ENCODE assay signal across 7 cellular contexts in genomic region chr16:2963074-2963610, GRCh38. TPM values are rescaled to one million over a fixed set of nuclear protein-coding genes. Genes with fewer than 3 reads are reported as not detected.
A peak's percentile ranks its signal among the peaks of the same experiment; 100 is the strongest.
DNase-seq lines count a peak whose midpoint lies in the region; TF ChIP-seq lines count a peak whose summit lies in the region.

No MANE protein-coding gene starts in this region.

- peak overlapping the region; percentile 84 for H2BK12ac ChIP-seq in neuronal stem cell (ENCODE audit: low read length)

- H3K27ac ChIP-seq in mammary epithelial cell (ENCODE audit: insufficient read depth, low read depth, low read length) (no peak overlapping the region), neuronal stem cell (replicated peaks; ENCODE audit: low read length) (no peak overlapping the region)

- H3K4me1 Mint-ChIP-seq in Calu3 (ENCODE audit: low read depth, unreplicated experiment) = peaks cover 24% of the 10 kb centered on the region

- no peak overlapping the region for H2BK120ac ChIP-seq in neuronal stem cell (ENCODE audit: low read depth, low read length)

- no peak for DNase-seq in Calu3
- DNase-seq in HFF-Myc (ENCODE audit: extremely low read depth, low read depth) = no peak
- DNase-seq in mammary epithelial cell = no peak
- DNase-seq in neuronal stem cell (ENCODE audit: low spot score) = no peak
- no peak for DNase-seq in kidney glomerular epithelial cell (lab: John Stamatoyannopoulos, UW)
- DNase-seq in SW 1271 (lab: John Stamatoyannopoulos, UW) = no peak
- no peak for DNase-seq in OCI-M2 (lab: John Stamatoyannopoulos, UW; ENCODE audit: unreplicated experiment)

- CTCF ChIA-PET in Calu3 (lab: Charles Lee) = interaction anchor here (0.6 to 1.2 kb wide), 4 partner anchors 15 to 101 kb away, joined by 3 to 4 read pairs (median 3); partner anchors contain the start of gene PKMYT1
- CTCF ChIA-PET in mammary epithelial cell (lab: Charles Lee; ENCODE audit: low non-redundant PET) = interaction anchor here (0.6 kb wide), 1 partner anchor 57 kb away, joined by 3 read pairs; the partner anchor contains the start of gene TNFRSF12A

- dilution Hi-C loops in mammary epithelial cell (cut with HindIII; ENCODE audit: low sequenced_read_pairs) = no loop called here

- H3K4me1 ChIP-seq in mammary epithelial cell (ENCODE audit: insufficient read depth, low read length) (peaks cover 37% of the 10 kb centered on the region), neuronal stem cell (ENCODE audit: control insufficient read depth in 2 of 2, insufficient read depth in 1 of 2, low read depth in 1 of 2, low read length in 2 of 2) (peaks cover 8 to 16% of the 10 kb centered on the region in 2 donors)

- H3K79me2 ChIP-seq in mammary epithelial cell (ENCODE audit: insufficient read depth, low read length) = no peaks in the 10 kb centered on the region

- intact Hi-C loops in Calu3 (cut with micrococcal nuclease; ENCODE audit: unreplicated experiment) = no loop called here
- intact Hi-C loops in mammary epithelial cell (cut with micrococcal nuclease) = loop anchor here (5.0 kb wide), 2 partner anchors 36 to 126 kb away; no protein-coding TSS in a partner anchor

- H3K36me3 ChIP-seq in mammary epithelial cell (ENCODE audit: insufficient read depth, low read length) = no peaks in the 10 kb centered on the region
- H3K36me3 ChIP-seq in neuronal stem cell (replicated peaks in 1 of 2; ENCODE audit: control insufficient read depth in 2 of 2, insufficient read depth in 2 of 2, low read length in 2 of 2) = no peaks in the 10 kb centered on the region

- peak overlapping the region; percentile 91 for H3K23ac ChIP-seq in neuronal stem cell (ENCODE audit: low read depth, low read length, poor library complexity)

- H3K9ac ChIP-seq in mammary epithelial cell (ENCODE audit: insufficient read depth, low read length) = peak overlapping the region; percentile 3
- H3K9ac ChIP-seq in neuronal stem cell (ENCODE audit: low read depth, low read length, poor library complexity) = peak overlapping the region; percentile 84

- H3K14ac ChIP-seq in neuronal stem cell (ENCODE audit: low read length) = peak overlapping the region; percentile 71

- no peaks in the 10 kb centered on the region for H3K9me3 ChIP-seq in mammary epithelial cell (replicated peaks; ENCODE audit: insufficient read depth, low read length)
- H3K9me3 ChIP-seq in neuronal stem cell (replicated peaks in 1 of 2; ENCODE audit: control insufficient read depth in 2 of 2, insufficient read depth in 1 of 2, low read depth in 1 of 2, low read length in 2 of 2) = no peaks in the 10 kb centered on the region

- peak overlapping the region; percentile 81 for H3K4me3 Mint-ChIP-seq in Calu3 (ENCODE audit: low read depth, unreplicated experiment)

- peaks cover 33% of the 10 kb centered on the region for H3K36me3 Mint-ChIP-seq in Calu3 (ENCODE audit: insufficient read depth, unreplicated experiment)

- no peak overlapping the region for H3K27ac Mint-ChIP-seq in Calu3 (ENCODE audit: unreplicated experiment)

- H3K27me3 Mint-ChIP-seq in Calu3 (ENCODE audit: unreplicated experiment) = peaks cover 86% of the 10 kb centered on the region

- no peak overlapping the region for H4K91ac ChIP-seq in neuronal stem cell (ENCODE audit: low read depth, low read length, poor library complexity)

- H3K4ac ChIP-seq in neuronal stem cell (ENCODE audit: low read length) = no peak overlapping the region

- H3K9me3 Mint-ChIP-seq in Calu3 (ENCODE audit: low read depth, unreplicated experiment) = no peaks in the 10 kb centered on the region

- H2AFZ ChIP-seq in mammary epithelial cell (ENCODE audit: low read depth, low read length) = no peak overlapping the region
- H2AFZ ChIP-seq in neuronal stem cell (ENCODE audit: low read length) = peak overlapping the region; percentile 98

- no peaks in the 10 kb centered on the region for H4K20me1 ChIP-seq in mammary epithelial cell (ENCODE audit: insufficient read depth, low read length)

- in situ Hi-C loops in mammary epithelial cell (cut with MboI; ENCODE audit: low sequenced_read_pairs in 2 of 2) = no loop called here

- peak overlapping the region; percentile 95 for H3K18ac ChIP-seq in neuronal stem cell (ENCODE audit: low read length)

- H3K79me1 ChIP-seq in neuronal stem cell (ENCODE audit: low read depth, low read length) = peaks cover 5% of the 10 kb centered on the region

- peak overlapping the region; percentile 95 for H2AK5ac ChIP-seq in neuronal stem cell (ENCODE audit: low read depth, low read length)

- H3K4me3 ChIP-seq in HFF-Myc (replicated peaks; ENCODE audit: low read depth, low read length) (peak overlapping the region; percentile 36), mammary epithelial cell (replicated peaks in 1 of 3; ENCODE audit: insufficient read depth in 1 of 3, low read depth in 2 of 3, low read length in 3 of 3) (peak overlapping the region in 2 of 3 experiments; percentile 37 to 53), neuronal stem cell (ENCODE audit: low read length in 2 of 2) (peak overlapping the region; percentile 49 to 84)

- BruUV-seq in Calu3 (replicated peaks; lab: Mats Ljungman, UMichigan) (no TSS peak), mammary epithelial cell (replicated peaks; lab: Mats Ljungman, UMichigan) (no TSS peak)

- peak overlapping the region; percentile 97 for H2BK15ac ChIP-seq in neuronal stem cell (ENCODE audit: low read length)

- H2BK5ac ChIP-seq in neuronal stem cell (ENCODE audit: low read length) = peak overlapping the region; percentile 93

- H3K4me2 ChIP-seq in mammary epithelial cell (ENCODE audit: insufficient read depth, low read depth, low read length) (peak overlapping the region; percentile 97), neuronal stem cell (ENCODE audit: insufficient read depth, low read length, poor library complexity, severe bottlenecking) (peak overlapping the region; percentile 98)

- no peak overlapping the region for H4K8ac ChIP-seq in neuronal stem cell (ENCODE audit: low read depth, low read length)

- 17% methylated on average over 9 of the region's 32 CpGs for WGBS in mammary epithelial cell (ENCODE audit: low coverage, missing lambda C conversion rate)
- WGBS in neuronal stem cell (ENCODE audit: extremely low coverage in 2 of 2, insufficient read length in 2 of 2, insufficient replicate concordance in 1 of 2), 2 donors = no CpG with 5 or more reads among the region's 32 CpGs

- H3K27me3 ChIP-seq in mammary epithelial cell (ENCODE audit: insufficient read depth, low read length) (no peaks in the 10 kb centered on the region), neuronal stem cell (ENCODE audit: control insufficient read depth in 3 of 3, insufficient read depth in 3 of 3, low read depth in 1 of 3, low read length in 3 of 3) (peaks cover 0 to 36% (median 20%) of the 10 kb centered on the region in 3 experiments)

- TF ChIP-seq CTCF in Calu3 (IDR thresholded peaks at IDR 0.05; ENCODE audit: unreplicated experiment) (no peak), HFF-Myc (IDR thresholded peaks at IDR 0.05; ENCODE audit: low read depth, low read length, missing control alignments) (no peak), mammary epithelial cell (conservative IDR thresholded peaks at IDR 0.05 in 1 of 2, IDR thresholded peaks at IDR 0.05 in 1 of 2; ENCODE audit: extremely low read depth in 1 of 2, insufficient read depth in 1 of 2, low read depth in 1 of 2, low read length in 2 of 2) (no peak)

RNA-seq across cellular contexts. Expression of gene KREMEN2, which starts 0.9 kb away (rescaled TPM):
- total RNA-seq in Calu3 (2022) (0.51 TPM in 1 of 2 replicates, not detected in the other), mammary epithelial cell (under 1 TPM; 0.33 to 0.96 TPM)
- 0.99 TPM for polyA plus RNA-seq in mammary epithelial cell
- polyA minus RNA-seq in mammary epithelial cell = not detected
- 3.8 TPM for polyA plus RNA-seq in neuronal stem cell (2013, experiment 1 of 2)
- 3.9 TPM for polyA plus RNA-seq in neuronal stem cell (2013, experiment 2 of 2)

RNA-seq across cellular contexts. Expression of gene PAQR4, which starts 6.0 kb away (rescaled TPM):
- total RNA-seq in Calu3 (2022) (51.0 and 56.0 TPM in 2 replicates), mammary epithelial cell (10 to 100 TPM in 1 of 2 donors, 1 to 10 TPM in 1; 6.8 to 21.6 TPM)
- polyA plus RNA-seq in mammary epithelial cell = 24.1 TPM
- 15.3 TPM for polyA minus RNA-seq in mammary epithelial cell
- 17.5 TPM for polyA plus RNA-seq in neuronal stem cell (2013, experiment 1 of 2)
- polyA plus RNA-seq in neuronal stem cell (2013, experiment 2 of 2) = 16.7 TPM

RNA-seq across cellular contexts. Expression of gene PKMYT1, which starts 17.1 kb away (rescaled TPM):
- total RNA-seq in Calu3 (2022) (91.2 and 107 TPM in 2 replicates), mammary epithelial cell (10 to 100 TPM in 1 of 2 donors, 1 to 10 TPM in 1; 4.2 to 67.2 TPM)
- polyA plus RNA-seq in mammary epithelial cell = 44.5 TPM
- polyA minus RNA-seq in mammary epithelial cell = 37.9 TPM
- polyA plus RNA-seq in neuronal stem cell (2013, experiment 1 of 2) = 28.8 TPM
- 28.3 TPM for polyA plus RNA-seq in neuronal stem cell (2013, experiment 2 of 2)

RNA-seq across cellular contexts. Expression of gene CLDN9, which starts 49.6 kb away (rescaled TPM):
- total RNA-seq in Calu3 (2022) (13.5 and 17.8 TPM in 2 replicates), mammary epithelial cell (not detected)
- not detected for polyA plus RNA-seq in mammary epithelial cell
- polyA minus RNA-seq in mammary epithelial cell = not detected
- not detected for polyA plus RNA-seq in neuronal stem cell (2013, experiment 1 of 2)
- not detected for polyA plus RNA-seq in neuronal stem cell (2013, experiment 2 of 2)

RNA-seq across cellular contexts. Expression of gene FLYWCH1, which starts 51.4 kb away (rescaled TPM):
- total RNA-seq in Calu3 (2022) (34.8 and 36.8 TPM in 2 replicates), mammary epithelial cell (10 to 100 TPM; 53.2 to 56.1 TPM)
- 22.3 TPM for polyA plus RNA-seq in mammary epithelial cell
- 10.5 TPM for polyA minus RNA-seq in mammary epithelial cell
- 8.3 TPM for polyA plus RNA-seq in neuronal stem cell (2013, experiment 1 of 2)
- polyA plus RNA-seq in neuronal stem cell (2013, experiment 2 of 2) = 8.3 TPM
